In the genomic region with DNA sequence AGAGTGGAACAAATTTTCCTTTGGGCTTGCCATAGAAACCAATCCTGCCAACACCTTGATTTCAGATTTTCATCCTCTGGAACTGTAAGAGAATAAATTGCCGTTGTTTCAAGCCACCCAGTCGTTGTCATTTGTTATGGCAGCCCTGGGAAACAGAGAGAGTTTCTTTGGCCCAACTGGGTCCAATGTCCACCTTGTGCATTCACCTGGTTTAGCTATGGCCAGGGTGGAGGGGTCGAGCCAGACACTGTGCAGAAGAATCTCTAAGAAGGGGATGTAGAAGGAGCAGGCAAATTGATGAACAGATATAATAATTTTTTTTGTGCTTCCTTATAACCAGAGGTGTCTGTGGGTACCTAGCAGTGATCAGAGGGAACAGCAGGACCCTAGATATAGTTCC, we compare ENCODE assay signal across 9 cellular contexts. TPM values are rescaled to one million over a fixed set of nuclear protein-coding genes. Genes with fewer than 3 reads are reported as not detected.
"Had no signal": no experiment of that assay in that cellular context is flagged by ENCODE, and none has a peak within 500 bp of the region (broad histone marks: within the 10 kb centered on the region; RNA-seq: fewer than 3 reads in every experiment).

No MANE protein-coding gene starts in this region.

- H3K27ac ChIP-seq: HL-60 had no signal

- DNase-seq: IMR-90, KBM-7, KG1 had no signal

- H3K4me3 Mint-ChIP-seq: IgD-negative memory B cell had no signal

- H3K4me3 ChIP-seq: K562 had no signal

- H3K27ac Mint-ChIP-seq: IgD-negative memory B cell had no signal

- H3K36me3 Mint-ChIP-seq: IgD-negative memory B cell had no signal

- FAIRE-seq: HTR-8/SVneo, K562 had no signal

RNA-seq across cellular contexts. Expression of a gene that starts 9.8 kb away (rescaled TPM):
- total RNA-seq: HT-29, HT1080 had no signal
- polyA plus RNA-seq: IgD-negative memory B cell had no signal
